10 cellular contexts compared by ENCODE assay signal in the genomic region with DNA sequence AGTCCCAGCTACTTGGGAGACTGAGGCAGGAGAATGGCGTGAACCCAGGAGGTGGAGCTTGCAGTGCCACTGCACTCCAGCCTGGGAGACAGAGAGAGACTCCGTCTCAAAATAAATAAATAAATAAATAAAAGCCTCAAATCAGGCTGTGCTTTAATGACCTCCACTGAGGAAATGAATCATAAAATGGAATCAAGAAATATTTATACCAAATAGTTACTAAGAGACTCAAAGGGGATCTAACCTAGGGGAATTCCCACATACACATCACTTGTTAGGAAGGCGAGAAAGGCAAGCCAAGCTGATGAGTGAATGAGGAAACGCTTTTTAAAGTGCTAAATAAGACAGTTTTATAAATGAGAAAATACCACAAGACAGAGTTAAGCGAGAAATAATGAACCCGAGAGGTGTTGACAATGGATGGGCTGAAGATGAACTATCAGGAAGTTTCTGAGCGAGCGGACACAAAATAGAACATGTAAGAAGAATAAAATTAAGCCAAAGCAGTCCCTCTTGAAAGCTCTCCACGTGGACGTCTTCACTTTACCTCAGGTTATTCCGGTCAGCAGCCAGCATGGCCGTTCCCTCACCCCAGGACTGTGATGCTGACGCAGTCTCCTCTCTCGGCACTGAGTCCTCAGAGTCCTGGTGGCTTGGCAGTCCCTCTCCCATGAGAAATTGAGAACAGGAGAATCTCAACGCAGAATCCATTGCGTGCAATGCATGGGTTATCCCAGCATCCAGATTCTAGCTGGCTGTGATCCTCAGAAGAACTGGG. TPM values are rescaled to one million over a fixed set of nuclear protein-coding genes. Genes with fewer than 3 reads are reported as not detected.
DNase-seq lines count a peak whose midpoint lies in the region; ATAC-seq and TF ChIP-seq lines count a peak whose summit lies in the region.
"Had no signal": no experiment of that assay in that cellular context is flagged by ENCODE, and none has a peak within 500 bp of the region (broad histone marks: within the 10 kb centered on the region; RNA-seq: fewer than 3 reads in every experiment).

No MANE protein-coding gene starts in this region.

- H3K4me1 ChIP-seq in mammary epithelial cell (ENCODE audit: insufficient read depth, low read length), result peaks cover 33% of the 10 kb centered on the region
- peaks cover 24% of the 10 kb centered on the region for H3K4me1 ChIP-seq in stomach smooth muscle (ENCODE audit: control insufficient read depth, insufficient read depth, low read length)

- peak overlapping the region; percentile 59 for H3K4me2 ChIP-seq in mammary epithelial cell (ENCODE audit: insufficient read depth, low read depth, low read length)

- ATAC-seq in HG03139 (IDR thresholded peaks at IDR 0.05; ENCODE audit: unreplicated experiment) (no peak), GM21526 (IDR thresholded peaks at IDR 0.05; ENCODE audit: low FRiP score, unreplicated experiment) (no peak)

- peak; percentile 78 for DNase-seq in HPDE6-E6E7 (ENCODE audit: extremely low spot score)
- peak; percentile 92 for DNase-seq in mammary epithelial cell
- peak; percentile 34 for DNase-seq in islet precursor cell
- no peak for DNase-seq in NCI-H2081 treated with DMSO at 0.1 percent for 48 hours (lab: John Stamatoyannopoulos, UW)
- DNase-seq in medulla oblongata (ENCODE audit: extremely low spot score), result no peak
- DNase-seq: activated gamma-delta T cell, immature natural killer cell had no signal

- CTCF ChIA-PET in mammary epithelial cell (lab: Charles Lee; ENCODE audit: low non-redundant PET), result no interaction called here

- H3K4me3 ChIP-seq in mammary epithelial cell (replicated peaks in 1 of 3; ENCODE audit: insufficient read depth in 1 of 3, low read depth in 2 of 3, low read length in 3 of 3) (no peak overlapping the region), stomach smooth muscle (ENCODE audit: low read length in 2 of 2) (no peak overlapping the region)

- no peaks in the 10 kb centered on the region for H4K20me1 ChIP-seq in mammary epithelial cell (ENCODE audit: insufficient read depth, low read length)

- H3K9me3 ChIP-seq in mammary epithelial cell (replicated peaks; ENCODE audit: insufficient read depth, low read length) (no peaks in the 10 kb centered on the region), stomach smooth muscle (ENCODE audit: control insufficient read depth in 2 of 2, low read length in 2 of 2) (no peaks in the 10 kb centered on the region)

- dilution Hi-C loops in mammary epithelial cell (cut with HindIII; ENCODE audit: low sequenced_read_pairs), result no loop called here

- H3K9ac ChIP-seq in mammary epithelial cell (ENCODE audit: insufficient read depth, low read length) (peak overlapping the region; percentile 59), stomach smooth muscle (ENCODE audit: low read length in 2 of 2) (no peak overlapping the region)

- no peaks in the 10 kb centered on the region for H3K36me3 ChIP-seq in mammary epithelial cell (ENCODE audit: insufficient read depth, low read length)
- no peaks in the 10 kb centered on the region for H3K36me3 ChIP-seq in stomach smooth muscle (ENCODE audit: control insufficient read depth in 2 of 2, insufficient read depth in 2 of 2, low read length in 2 of 2)

- intact Hi-C loops in mammary epithelial cell (cut with micrococcal nuclease), result no loop called here

- H3K79me2 ChIP-seq in mammary epithelial cell (ENCODE audit: insufficient read depth, low read length), result peaks cover 62% of the 10 kb centered on the region

- peak overlapping the region; percentile 36 for H2AFZ ChIP-seq in mammary epithelial cell (ENCODE audit: low read depth, low read length)

- H3K27me3 ChIP-seq in mammary epithelial cell (ENCODE audit: insufficient read depth, low read length), result no peaks in the 10 kb centered on the region
- H3K27me3 ChIP-seq in stomach smooth muscle (ENCODE audit: control insufficient read depth in 1 of 2, insufficient read depth in 2 of 2, low read length in 2 of 2), result no peaks in the 10 kb centered on the region

- WGBS in mammary epithelial cell (ENCODE audit: low coverage, missing lambda C conversion rate), result 57% methylated on average over 16 of the region's 16 CpGs

- H3K27ac ChIP-seq in mammary epithelial cell (ENCODE audit: insufficient read depth, low read depth, low read length) (peak overlapping the region; percentile 97), stomach smooth muscle (ENCODE audit: low read length) (peak overlapping the region; percentile 58)

- TF ChIP-seq CTCF in mammary epithelial cell (conservative IDR thresholded peaks at IDR 0.05 in 1 of 2, IDR thresholded peaks at IDR 0.05 in 1 of 2; ENCODE audit: extremely low read depth in 1 of 2, insufficient read depth in 1 of 2, low read depth in 1 of 2, low read length in 2 of 2), result no peak

- in situ Hi-C loops in mammary epithelial cell (cut with MboI; ENCODE audit: low sequenced_read_pairs in 2 of 2), result no loop called here

- BruUV-seq in mammary epithelial cell (replicated peaks; lab: Mats Ljungman, UMichigan), result TSS peak; percentile 77

RNA-seq across cellular contexts. Expression of gene PXDN, which starts 22.4 kb away (rescaled TPM):
- total RNA-seq in mammary epithelial cell, result 100 to 1,000 TPM in 1 of 2 donors, 10 to 100 TPM in 1; 99.8 to 103 TPM
- polyA plus RNA-seq in mammary epithelial cell, result 99.0 TPM
- polyA minus RNA-seq in mammary epithelial cell, result 120 TPM

Comparison
In these comparisons a context has a peak if more than half of its experiments do, and no peak if none do; other contexts are left out.
1. DNase-seq: peak in HPDE6-E6E7 (single experiment), mammary epithelial cell (single experiment) and islet precursor cell (single experiment); none in NCI-H2081 treated with DMSO at 0.1 percent for 48 hours (single experiment) and medulla oblongata (single experiment).